1 cellular context compared by ENCODE assay signal in genomic region chr10:112793197-112793921, GRCh38.
TF ChIP-seq lines count a peak whose summit lies in the region.

No MANE protein-coding gene starts in this region.

TF ChIP-seq in GM23338, 12 proteins besides CTCF, POLR2A, EP300 and RAD21 (continued from another document):
- no peak for TF ChIP-seq REST (IDR thresholded peaks at IDR 0.05; ENCODE audit: unreplicated experiment)
- no peak for TF ChIP-seq EZH2 (IDR thresholded peaks at IDR 0.05; ENCODE audit: low read depth, unreplicated experiment)
- TF ChIP-seq POLR2AphosphoS5 (IDR thresholded peaks at IDR 0.05; ENCODE audit: low read depth), result no peak
- TF ChIP-seq STAT1 (IDR thresholded peaks at IDR 0.05; ENCODE audit: unreplicated experiment), result no peak
- TF ChIP-seq ETS1 (IDR thresholded peaks at IDR 0.05), result no peak
- TF ChIP-seq JUNB (IDR thresholded peaks at IDR 0.05; ENCODE audit: unreplicated experiment), result no peak
- no peak for TF ChIP-seq CREB1 (CRISPR knock-in tag; IDR thresholded peaks at IDR 0.05; ENCODE audit: low read depth)
- TF ChIP-seq ZNF114 (CRISPR knock-in tag; IDR thresholded peaks at IDR 0.05), result no peak
